In the genomic region with DNA sequence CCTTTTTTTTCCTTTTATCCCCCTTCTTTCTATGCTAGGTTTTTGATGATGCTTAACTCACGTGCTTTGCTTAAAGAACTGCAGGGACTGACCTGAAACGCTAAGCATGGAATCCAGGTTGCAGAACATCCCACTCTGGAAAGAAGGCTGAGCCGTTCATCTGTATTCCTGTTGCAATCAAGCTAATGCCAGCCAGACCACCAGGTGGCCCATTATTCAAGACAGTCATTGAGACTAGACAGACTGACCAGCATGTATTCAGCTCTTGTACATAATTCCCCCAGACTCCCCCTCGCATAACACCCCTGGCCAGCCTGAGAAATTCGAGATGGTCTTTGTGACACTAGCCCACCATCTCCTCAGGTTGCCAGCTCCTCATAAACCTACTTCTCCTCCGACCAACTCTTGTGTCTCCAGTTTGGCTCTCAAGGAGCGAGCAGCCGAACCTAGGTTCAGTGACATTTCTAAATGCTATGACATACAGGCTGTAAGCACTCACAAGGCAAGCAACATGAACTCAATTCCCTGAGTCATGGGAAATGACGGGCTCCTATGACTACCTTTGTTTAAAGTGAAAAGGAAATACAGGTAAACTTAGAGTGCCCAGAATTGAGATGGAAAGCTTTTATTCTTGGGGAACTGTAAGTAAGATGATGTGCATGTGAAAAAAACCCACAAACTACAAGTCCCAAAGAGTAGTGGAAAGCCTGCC, we compare ENCODE assay signal across 17 cellular contexts.
DNase-seq lines count a peak whose midpoint lies in the region; ATAC-seq and TF ChIP-seq lines count a peak whose summit lies in the region.
"Had no signal": no experiment of that assay in that cellular context is flagged by ENCODE, and none has a peak within 500 bp of the region (broad histone marks: within the 10 kb centered on the region; RNA-seq: fewer than 3 reads in every experiment).

No MANE protein-coding gene starts in this region.

- peak; percentile 50 for DNase-seq in HFFc6
- peak; percentile 16 for DNase-seq in fibroblast of mammary gland (ENCODE audit: low read depth)
- no peak for DNase-seq in MV-4-11 (lab: John Stamatoyannopoulos, UW)
- DNase-seq in NCI-H345 treated with DMSO at 0.1 percent for 48 hours (lab: John Stamatoyannopoulos, UW; ENCODE audit: unreplicated experiment) = no peak
- DNase-seq in upper lobe of right lung = no peak
- DNase-seq: activated CD4-positive, alpha-beta T cell treated with anti-CD3 and anti-CD28 coated beads for 48 hours; activated T-cell treated with anti-CD3 and anti-CD28 coated beads, Interleukin-2, amount 50 U/mL, for 48 hours; DMS153; NCI-H1436; Peyer's patch; stimulated activated CD4-positive, alpha-beta T cell treated with anti-CD3 and anti-CD28 coated beads, Interleukin-12 subunit alpha, Interleukin-12 subunit beta, amount 100 ng/mL, for 4 hours had no signal

- no peaks in the 10 kb centered on the region for H3K9me3 ChIP-seq in upper lobe of right lung
- H3K9me3 ChIP-seq: adrenal gland, Peyer's patch had no signal

- intact Hi-C loops in upper lobe of right lung (cut with DNase I) = no loop called here

- H3K9me3 Mint-ChIP-seq in HFFc6 = peaks cover 19% of the 10 kb centered on the region

- H3K4me1 Mint-ChIP-seq in HFFc6 (ENCODE audit: low read depth) = peaks cover 45% of the 10 kb centered on the region

- peak overlapping the region; percentile 38 for H3K4me3 Mint-ChIP-seq in HFFc6
- H3K4me3 Mint-ChIP-seq: T-helper 2 cell treated with Interferon-gamma antibody and Interleukin-4, amounts not matched to agents 5 μg/mL and 100 μg/mL, for 36 hours had no signal

- H3K4me3 ChIP-seq in fibroblast of mammary gland (ENCODE audit: control insufficient read depth, low read depth, low read length) (no peak overlapping the region), upper lobe of right lung (no peak overlapping the region)
- H3K4me3 ChIP-seq: adrenal gland, gastroesophageal sphincter, Peyer's patch had no signal

- H3K27ac ChIP-seq in 22Rv1 (peak overlapping the region; percentile 32), VCaP (no peak overlapping the region; the same call in 1 of the 2 replicates), upper lobe of right lung (no peak overlapping the region)
- H3K27ac ChIP-seq: adrenal gland, Peyer's patch had no signal

- H3K4me1 ChIP-seq in upper lobe of right lung = peaks cover 5% of the 10 kb centered on the region
- H3K4me1 ChIP-seq: adrenal gland, Peyer's patch had no signal

- H3K27ac Mint-ChIP-seq in HFFc6 = peak overlapping the region; percentile 80
- H3K27ac Mint-ChIP-seq: T-helper 2 cell treated with Interferon-gamma antibody and Interleukin-4, amounts not matched to agents 5 μg/mL and 100 μg/mL, for 36 hours had no signal

- H3K27me3 ChIP-seq in upper lobe of right lung = no peaks in the 10 kb centered on the region
- H3K27me3 ChIP-seq: adrenal gland, gastroesophageal sphincter, Peyer's patch had no signal

- peaks cover 20% of the 10 kb centered on the region for H3K36me3 Mint-ChIP-seq in HFFc6 (ENCODE audit: low read depth)

- no peak; the same call in 1 of the 2 replicates for TF ChIP-seq CTCF in 22Rv1 (IDR thresholded peaks at IDR 0.05)
- peak; percentile 58 for TF ChIP-seq CTCF in HFFc6 (IDR thresholded peaks at IDR 0.05)
- peak; percentile 19; the same call in 1 of the 2 replicates for TF ChIP-seq CTCF in VCaP (conservative IDR thresholded peaks at IDR 0.05)
- TF ChIP-seq CTCF in fibroblast of mammary gland (conservative IDR thresholded peaks at IDR 0.05; ENCODE audit: control insufficient read depth, insufficient read depth, low read depth, low read length) = peak; percentile 12
- TF ChIP-seq CTCF in upper lobe of right lung (IDR thresholded peaks at IDR 0.05) = no peak

- no peaks in the 10 kb centered on the region for H3K36me3 ChIP-seq in upper lobe of right lung
- H3K36me3 ChIP-seq: adrenal gland, gastroesophageal sphincter, Peyer's patch had no signal

- peaks cover 2% of the 10 kb centered on the region for H3K27me3 Mint-ChIP-seq in HFFc6 (ENCODE audit: insufficient read depth)

- ATAC-seq in upper lobe of right lung (no peak), GM21717 (IDR thresholded peaks at IDR 0.05; ENCODE audit: unreplicated experiment) (no peak)

Comparison
In these comparisons a context has a peak if more than half of its experiments do, and no peak if none do; other contexts are left out.
1. CTCF ChIP-seq: peak in HFFc6 (single experiment), VCaP (single experiment) and fibroblast of mammary gland (single experiment); none in 22Rv1 (single experiment) and upper lobe of right lung (single experiment).
2. DNase-seq: peak in HFFc6 (single experiment) and fibroblast of mammary gland (single experiment); none in MV-4-11 (single experiment), NCI-H345 treated with DMSO at 0.1 percent for 48 hours (single experiment) and upper lobe of right lung (single experiment).